ENCODE assay signal across 8 cellular contexts in genomic region chr17:42449838-42450237, GRCh38. TPM values are rescaled to one million over a fixed set of nuclear protein-coding genes. Genes with fewer than 3 reads are reported as not detected.
DNase-seq lines count a peak whose midpoint lies in the region; ATAC-seq, FAIRE-seq and TF ChIP-seq lines count a peak whose summit lies in the region.
"Not testable (repeated sequence)": the region's sequence is repeated elsewhere in the genome, so short reads cannot be mapped to it uniquely, and the experiment has no call there.
"Had no signal": no experiment of that assay in that cellular context is flagged by ENCODE, and none has a peak within 500 bp of the region (broad histone marks: within the 10 kb centered on the region; RNA-seq: fewer than 3 reads in every experiment).

No MANE protein-coding gene starts in this region.

- not testable (repeated sequence) for H3K9me3 ChIP-seq in K562 (replicated peaks; ENCODE audit: control insufficient read depth, insufficient read depth, low read depth, low read length)

- not testable (repeated sequence) for H3K27me3 Mint-ChIP-seq in activated CD4-positive, alpha-beta memory T cell treated with anti-CD3 and anti-CD28 coated beads for 36 hours; glutamatergic neuron (ENCODE audit: unreplicated experiment); neural crest cell (ENCODE audit: low read depth); stimulated activated memory B cell treated with anti-CD40 and anti-IgM and Interleukin-4, amounts not matched to agents 10 μg/mL and 1 μg/mL and 100 μg/mL, for 72 hours

- H3K79me2 ChIP-seq in K562 (ENCODE audit: control insufficient read depth, insufficient read depth, low read length) = not testable (repeated sequence)

- CTCF ChIA-PET in activated CD4-positive, alpha-beta memory T cell treated with anti-CD3 and anti-CD28 coated beads for 36 hours (lab: Charles Lee); K562 (lab: Yijun Ruan, JAX; ENCODE audit: low intra/inter-chr PET ratio): not testable (repeated sequence)

- H4K20me1 ChIP-seq in K562 (replicated peaks; ENCODE audit: control insufficient read depth, insufficient read depth, low read length) = not testable (repeated sequence)

- intact Hi-C loops in activated CD4-positive, alpha-beta memory T cell treated with anti-CD3 and anti-CD28 coated beads for 36 hours (cut with micrococcal nuclease); K562 (cut with micrococcal nuclease): not testable (repeated sequence)

- H3K9me3 Mint-ChIP-seq in activated CD4-positive, alpha-beta memory T cell treated with anti-CD3 and anti-CD28 coated beads for 36 hours; glutamatergic neuron (ENCODE audit: unreplicated experiment); neural crest cell; stimulated activated memory B cell treated with anti-CD40 and anti-IgM and Interleukin-4, amounts not matched to agents 10 μg/mL and 1 μg/mL and 100 μg/mL, for 72 hours: not testable (repeated sequence)

- not testable (repeated sequence) for ATAC-seq in K562; stimulated activated memory B cell treated with anti-CD40 and anti-IgM and Interleukin-4, amounts not matched to agents 10 μg/mL and 1 μg/mL and 100 μg/mL, for 72 hours

- not testable (repeated sequence) for BruUV-seq in K562 (replicated peaks; lab: Mats Ljungman, UMichigan)

- in situ Hi-C loops in K562 (cut with MboI) = not testable (repeated sequence)

- not testable (repeated sequence) for FAIRE-seq in K562 (lab: Jason Lieb, UNC)

- TF ChIP-seq RAD21 in K562 (CRISPR knock-in tag; conservative IDR thresholded peaks at IDR 0.05 in 1 of 2, IDR thresholded peaks at IDR 0.05 in 1 of 2) = not testable (repeated sequence)

- H3K27me3 ChIP-seq in K562 (ENCODE audit: control insufficient read depth in 2 of 2, insufficient read depth in 2 of 2, low read length in 2 of 2) = not testable (repeated sequence)

- not testable (repeated sequence) for TF ChIP-seq EP300 in K562 (IDR thresholded peaks at IDR 0.05; ENCODE audit: low read length)

- not testable (repeated sequence) for H3K9me1 ChIP-seq in K562 (ENCODE audit: control insufficient read depth, insufficient read depth, low read length)

- H3K4me2 ChIP-seq in K562 (ENCODE audit: insufficient read depth, low read length) = not testable (repeated sequence)

- not testable (repeated sequence) for H3K27ac ChIP-seq in K562 (ENCODE audit: extremely low read depth, low read depth, low read length)

- peaks cover 7 to 10% of the 10 kb centered on the region in 2 experiments; a peak in 4 of 5 replicates for H3K4me1 ChIP-seq in K562 (replicated peaks in 1 of 2; ENCODE audit: control insufficient read depth in 2 of 2, insufficient read depth in 2 of 2, low read length in 2 of 2)

- H3K4me1 Mint-ChIP-seq in activated CD4-positive, alpha-beta memory T cell treated with anti-CD3 and anti-CD28 coated beads for 36 hours (ENCODE audit: low read depth) = peaks cover 12% of the 10 kb centered on the region
- H3K4me1 Mint-ChIP-seq in glutamatergic neuron (ENCODE audit: low read depth, unreplicated experiment); neural crest cell: not testable (repeated sequence)
- H3K4me1 Mint-ChIP-seq in stimulated activated memory B cell treated with anti-CD40 and anti-IgM and Interleukin-4, amounts not matched to agents 10 μg/mL and 1 μg/mL and 100 μg/mL, for 72 hours = peaks cover 25% of the 10 kb centered on the region

- DNase-seq in activated CD4-positive, alpha-beta memory T cell treated with anti-CD3 and anti-CD28 coated beads for 36 hours; K562 (ENCODE audit: extremely low read depth in 1 of 4, low spot score in 3 of 4); glutamatergic neuron; neural crest cell (ENCODE audit: low read depth, low spot score): not testable (repeated sequence)
- peak; percentile 25 for DNase-seq in fibroblast of peridontal ligament (ENCODE audit: extremely low read depth)

- not testable (repeated sequence) for H3K36me3 Mint-ChIP-seq in activated CD4-positive, alpha-beta memory T cell treated with anti-CD3 and anti-CD28 coated beads for 36 hours; glutamatergic neuron (ENCODE audit: unreplicated experiment); neural crest cell (ENCODE audit: low read depth); stimulated activated memory B cell treated with anti-CD40 and anti-IgM and Interleukin-4, amounts not matched to agents 10 μg/mL and 1 μg/mL and 100 μg/mL, for 72 hours

- H2AFZ ChIP-seq in K562 (ENCODE audit: low read depth, low read length) = not testable (repeated sequence)

- not testable (repeated sequence) for H3K36me3 ChIP-seq in K562 (ENCODE audit: control insufficient read depth, insufficient read depth, low read length)

- H3K27ac Mint-ChIP-seq in activated CD4-positive, alpha-beta memory T cell treated with anti-CD3 and anti-CD28 coated beads for 36 hours = not testable (repeated sequence)
- H3K27ac Mint-ChIP-seq in glutamatergic neuron (ENCODE audit: unreplicated experiment) = peak overlapping the region; percentile 93
- peak overlapping the region; percentile 73 for H3K27ac Mint-ChIP-seq in neural crest cell (ENCODE audit: unreplicated experiment)
- peak overlapping the region; percentile 74 for H3K27ac Mint-ChIP-seq in stimulated activated memory B cell treated with anti-CD40 and anti-IgM and Interleukin-4, amounts not matched to agents 10 μg/mL and 1 μg/mL and 100 μg/mL, for 72 hours

- TF ChIP-seq CTCF in K562 (IDR thresholded peaks at IDR 0.05 in 2 of 3, conservative IDR thresholded peaks at IDR 0.05 in 1 of 3; ENCODE audit: insufficient read depth in 2 of 3, low read depth in 1 of 3, low read length in 3 of 3); glutamatergic neuron (IDR thresholded peaks at IDR 0.05; ENCODE audit: partially characterized antibody, unreplicated experiment); neural crest cell (conservative IDR thresholded peaks at IDR 0.05): not testable (repeated sequence)

- WGBS in K562 (ENCODE audit: insufficient coverage, low coverage, missing lambda C conversion rate) = no CpG with 5 or more reads among the region's 2 CpGs

- H3K4me3 ChIP-seq in K562 = not testable (repeated sequence)

- POLR2A ChIA-PET in activated CD4-positive, alpha-beta memory T cell treated with anti-CD3 and anti-CD28 coated beads for 36 hours (lab: Charles Lee); K562 (lab: Yijun Ruan, JAX): not testable (repeated sequence)

- peak overlapping the region; percentile 5 for H3K4me3 Mint-ChIP-seq in activated CD4-positive, alpha-beta memory T cell treated with anti-CD3 and anti-CD28 coated beads for 36 hours
- peak overlapping the region; percentile 50 for H3K4me3 Mint-ChIP-seq in glutamatergic neuron (ENCODE audit: unreplicated experiment)
- H3K4me3 Mint-ChIP-seq in neural crest cell; stimulated activated memory B cell treated with anti-CD40 and anti-IgM and Interleukin-4, amounts not matched to agents 10 μg/mL and 1 μg/mL and 100 μg/mL, for 72 hours: not testable (repeated sequence)

- not testable (repeated sequence) for H3K9ac ChIP-seq in K562 (ENCODE audit: insufficient read depth in 1 of 2, low read depth in 2 of 2, low read length in 2 of 2)

- not testable (repeated sequence) for TF ChIP-seq POLR2A in K562 (conservative IDR thresholded peaks at IDR 0.05)

RNA-seq across cellular contexts. Expression of gene ATP6V0A1, which starts 8.8 kb away (rescaled TPM):
- 10 to 100 TPM; 12.0 to 13.2 TPM for total RNA-seq in activated CD4-positive, alpha-beta memory T cell treated with anti-CD3 and anti-CD28 coated beads for 36 hours
- 998 and 1,046 TPM in 2 replicates for total RNA-seq in K562 (2011; cell fraction: chromatin; rRNA removed; ENCODE audit: low replicate concordance)
- 668 and 698 TPM in 2 replicates for total RNA-seq in K562 (2011; cell fraction: nucleolus; rRNA removed)
- 746 and 878 TPM in 2 replicates for total RNA-seq in K562 (2011; cell fraction: nucleoplasm; rRNA removed)
- total RNA-seq in K562 (2014; rRNA removed) (71.7 and 82.2 TPM in 2 replicates), K562 (2014; rRNA removed; fragmentation: Illumina TruSeq; extraction: Trizol) (75.5 and 89.2 TPM in 2 replicates), K562 (2015; rRNA removed; fragmentation: Illumina TruSeq; extraction: Trizol) (54.9 and 56.1 TPM in 2 replicates), K562 (2021) (127 and 141 TPM in 2 replicates), glutamatergic neuron (ENCODE audit: unreplicated experiment) (253 TPM), neural crest cell (59.4 and 64.7 TPM in 2 replicates)
- polyA plus RNA-seq in K562 (2011; rRNA removed) (102 and 104 TPM in 2 replicates), K562 (2014; fragmentation: Illumina TruSeq; extraction: Trizol) (143 and 158 TPM in 2 replicates), K562 (2014; fragmentation: Nextera tagmentation; extraction: Ambion mirVana) (10 to 100 TPM; 11.8 to 46.3 TPM), K562 (2014; rRNA removed) (62.7 and 80.3 TPM in 2 replicates)
- polyA plus RNA-seq in K562 (2011; cell fraction: cytosol; rRNA removed) = 101 and 137 TPM in 2 replicates
- 300 and 643 TPM in 2 replicates for polyA plus RNA-seq in K562 (2011; cell fraction: nucleus; rRNA removed)
- polyA plus RNA-seq in K562 (2012) = 77.1 and 103 TPM in 2 replicates
- 165 and 302 TPM in 2 replicates for polyA minus RNA-seq in K562 (2011; rRNA and poly(A)+ RNA removed)
- polyA minus RNA-seq in K562 (2011; cell fraction: cytosol; rRNA and poly(A)+ RNA removed) = 41.3 and 104 TPM in 2 replicates
- polyA minus RNA-seq in K562 (2011; cell fraction: nucleus; rRNA and poly(A)+ RNA removed) = 181 and 232 TPM in 2 replicates

RNA-seq across cellular contexts. Expression of gene CAVIN1, which starts 26.8 kb away (rescaled TPM):
- total RNA-seq in activated CD4-positive, alpha-beta memory T cell treated with anti-CD3 and anti-CD28 coated beads for 36 hours = 1 to 10 TPM; 2.5 to 2.9 TPM
- 11.6 and 29.3 TPM in 2 replicates for total RNA-seq in K562 (2011; cell fraction: chromatin; rRNA removed; ENCODE audit: low replicate concordance)
- total RNA-seq in K562 (2011; cell fraction: nucleolus; rRNA removed) = 22.9 and 29.9 TPM in 2 replicates
- 18.6 and 22.2 TPM in 2 replicates for total RNA-seq in K562 (2011; cell fraction: nucleoplasm; rRNA removed)
- 126 and 135 TPM in 2 replicates for total RNA-seq in K562 (2014; rRNA removed)
- total RNA-seq in K562 (2014; rRNA removed; fragmentation: Illumina TruSeq; extraction: Trizol) = 56.1 and 57.8 TPM in 2 replicates
- total RNA-seq in K562 (2015; rRNA removed; fragmentation: Illumina TruSeq; extraction: Trizol) = 74.5 and 80.0 TPM in 2 replicates
- total RNA-seq in K562 (2021) = 143 and 162 TPM in 2 replicates
- 44.6 and 60.0 TPM in 2 replicates for polyA plus RNA-seq in K562 (2011; rRNA removed)
- 39.4 and 107 TPM in 2 replicates for polyA plus RNA-seq in K562 (2011; cell fraction: cytosol; rRNA removed)
- polyA plus RNA-seq in K562 (2011; cell fraction: nucleus; rRNA removed) = 8.0 and 16.1 TPM in 2 replicates
- polyA plus RNA-seq in K562 (2012) = 74.3 and 99.4 TPM in 2 replicates
- polyA plus RNA-seq in K562 (2014; fragmentation: Illumina TruSeq; extraction: Trizol) = 77.6 and 93.7 TPM in 2 replicates
- 1 to 10 TPM; 6.8 to 8.6 TPM for polyA plus RNA-seq in K562 (2014; fragmentation: Nextera tagmentation; extraction: Ambion mirVana)
- 72.9 and 92.8 TPM in 2 replicates for polyA plus RNA-seq in K562 (2014; rRNA removed)
- polyA minus RNA-seq in K562 (2011; rRNA and poly(A)+ RNA removed) = 34.7 and 64.3 TPM in 2 replicates
- polyA minus RNA-seq in K562 (2011; cell fraction: cytosol; rRNA and poly(A)+ RNA removed) = 81.5 and 110 TPM in 2 replicates
- polyA minus RNA-seq in K562 (2011; cell fraction: nucleus; rRNA and poly(A)+ RNA removed) = 9.4 and 9.6 TPM in 2 replicates
- total RNA-seq in glutamatergic neuron (ENCODE audit: unreplicated experiment) = 0.32 TPM
- total RNA-seq in neural crest cell = 0.09 and 0.14 TPM in 2 replicates
- polyA plus RNA-seq: CD14-positive monocyte; CD8-positive, alpha-beta memory T cell had no signal
